Comparison of ENCODE assay signal across 9 cellular contexts in the genomic region with DNA sequence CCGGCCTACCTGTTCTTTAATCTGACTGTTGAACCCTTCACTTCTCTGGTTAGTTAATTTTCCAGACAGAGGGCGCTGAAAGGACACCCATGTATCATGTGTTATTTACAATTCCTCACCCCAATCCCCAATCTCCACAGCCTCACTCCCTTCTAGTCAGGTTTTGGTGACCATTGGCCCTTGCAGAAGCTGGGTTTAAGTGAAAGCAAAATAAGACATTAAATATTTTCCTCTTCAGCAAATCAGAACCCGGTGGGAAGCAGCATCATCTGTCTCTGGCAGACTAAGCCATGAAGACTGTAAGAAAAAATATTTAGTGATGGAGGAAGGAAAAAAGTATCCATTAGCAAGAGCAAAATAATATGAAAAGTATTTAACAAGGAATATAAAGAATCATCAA. TPM values are rescaled to one million over a fixed set of nuclear protein-coding genes. Genes with fewer than 3 reads are reported as not detected.
DNase-seq lines count a peak whose midpoint lies in the region; TF ChIP-seq lines count a peak whose summit lies in the region.
"Had no signal": no experiment of that assay in that cellular context is flagged by ENCODE, and none has a peak within 500 bp of the region (broad histone marks: within the 10 kb centered on the region; RNA-seq: fewer than 3 reads in every experiment).

No MANE protein-coding gene starts in this region.

- no peak overlapping the region for H2AFZ ChIP-seq in osteoblast (ENCODE audit: low read length)

- H3K9me3 ChIP-seq in osteoblast (ENCODE audit: low read depth, low read length) (no peaks in the 10 kb centered on the region), esophagus muscularis mucosa (no peaks in the 10 kb centered on the region)

- H3K4me1 ChIP-seq in osteoblast (ENCODE audit: insufficient read depth, low read length) = no peaks in the 10 kb centered on the region
- no peaks in the 10 kb centered on the region for H3K4me1 ChIP-seq in esophagus muscularis mucosa

- H3K27me3 ChIP-seq in brain microvascular endothelial cell (replicated peaks) = no peaks in the 10 kb centered on the region
- no peaks in the 10 kb centered on the region for H3K27me3 ChIP-seq in osteoblast (ENCODE audit: insufficient read depth, low read length)
- no peaks in the 10 kb centered on the region for H3K27me3 ChIP-seq in dorsolateral prefrontal cortex
- H3K27me3 ChIP-seq in esophagus muscularis mucosa = no peaks in the 10 kb centered on the region

- TF ChIP-seq POLR2A in esophagus muscularis mucosa (IDR thresholded peaks at IDR 0.05; ENCODE audit: low read depth) = no peak

- no peak overlapping the region for H3K27ac ChIP-seq in brain microvascular endothelial cell
- H3K27ac ChIP-seq in osteoblast (ENCODE audit: low read depth, low read length) = no peak overlapping the region
- no peak overlapping the region for H3K27ac ChIP-seq in dorsolateral prefrontal cortex
- no peak overlapping the region for H3K27ac ChIP-seq in esophagus muscularis mucosa (replicated peaks in 1 of 4)

- in situ Hi-C loops in GM13976 (cut with MboI; ENCODE audit: low sequenced_read_pairs, unreplicated experiment) = no loop called here
- in situ Hi-C loops in brain microvascular endothelial cell (cut with HindIII; ENCODE audit: low pct_ligation_motif_present, low sequenced_read_pairs) = no loop called here

- no peak for TF ChIP-seq EP300 in esophagus muscularis mucosa (IDR thresholded peaks at IDR 0.05)

- intact Hi-C loops in dorsolateral prefrontal cortex (cut with DNase I) = no loop called here
- intact Hi-C loops in esophagus muscularis mucosa (cut with DNase I) = no loop called here

- peak; percentile 37 for DNase-seq in GM13976 (ENCODE audit: low spot score)
- peak; percentile 13 for DNase-seq in HT-29 (ENCODE audit: low spot score)
- DNase-seq in brain microvascular endothelial cell = peak; percentile 21
- DNase-seq in osteoblast (ENCODE audit: insufficient read length, low spot score, missing footprints) = no peak
- no peak for DNase-seq in activated CD8-positive, alpha-beta memory T cell treated with anti-CD3 and anti-CD28 coated beads, Interleukin-2, amount 50 U/mL, for 48 hours
- DNase-seq in dorsolateral prefrontal cortex = no peak
- DNase-seq in esophagus muscularis mucosa (ENCODE audit: extremely low spot score) = no peak
- DNase-seq: HFFc6, T1000 had no signal

- no peaks in the 10 kb centered on the region for H4K20me1 ChIP-seq in osteoblast (ENCODE audit: insufficient read depth, low read length)

- H3K4me2 ChIP-seq in osteoblast (ENCODE audit: insufficient read depth, low read length) = peak overlapping the region; percentile 36

- TF ChIP-seq CTCF in GM13976 (IDR thresholded peaks at IDR 0.05; ENCODE audit: borderline replicate concordance, control extremely low read depth, extremely low read depth, insufficient read depth, missing control alignments) (no peak), brain microvascular endothelial cell (IDR thresholded peaks at IDR 0.05; ENCODE audit: low read depth, low read length, missing control alignments) (no peak), osteoblast (IDR thresholded peaks at IDR 0.05; ENCODE audit: extremely low read depth, low read depth, low read length) (no peak), dorsolateral prefrontal cortex (IDR thresholded peaks at IDR 0.05 in 54 of 56, conservative IDR thresholded peaks at IDR 0.05 in 2 of 56; ENCODE audit: low read depth in 1 of 56, partially characterized antibody in 56 of 56) (no peak), esophagus muscularis mucosa (IDR thresholded peaks at IDR 0.05) (no peak)

- WGBS in esophagus muscularis mucosa = 76% methylated on average over 3 of the region's 3 CpGs

- H3K4me3 ChIP-seq in brain microvascular endothelial cell (ENCODE audit: low read depth, low read length) (no peak overlapping the region), osteoblast (ENCODE audit: insufficient read depth, low read length) (no peak overlapping the region), dorsolateral prefrontal cortex (no peak overlapping the region), esophagus muscularis mucosa (no peak overlapping the region)

- H3K36me3 ChIP-seq in brain microvascular endothelial cell (replicated peaks) = no peaks in the 10 kb centered on the region
- no peaks in the 10 kb centered on the region for H3K36me3 ChIP-seq in osteoblast (ENCODE audit: insufficient read depth, low read length)
- no peaks in the 10 kb centered on the region for H3K36me3 ChIP-seq in esophagus muscularis mucosa

- no peaks in the 10 kb centered on the region for H3K79me2 ChIP-seq in osteoblast (ENCODE audit: insufficient read depth, low read length)

RNA-seq across cellular contexts. Expression of gene HLA-DQA1, which starts 9.4 kb away (rescaled TPM):
- total RNA-seq in HT-29 (2014; rRNA removed; shearing (Covaris generic)) = not detected in 2 replicates
- 0.29 TPM in 1 of 2 replicates, not detected in the other for total RNA-seq in osteoblast
- 10 to 100 TPM in 36 of 120 experiments, 1 to 10 TPM in 78, under 1 TPM in 4, not detected in 2; 0.47 to 30.3 (median 6.0) TPM for total RNA-seq in dorsolateral prefrontal cortex
- 1 to 10 TPM in 3 of 4 donors, under 1 TPM in 1; 0.97 to 8.4 (median 5.1) TPM for total RNA-seq in esophagus muscularis mucosa
- total RNA-seq: HFFc6 had no signal

RNA-seq across cellular contexts. Expression of gene HLA-DRB1, which starts 38.2 kb away (rescaled TPM):
- not detected in 2 replicates for total RNA-seq in HT-29 (2014; rRNA removed; shearing (Covaris generic))
- 1.1 and 19.7 TPM in 2 replicates for total RNA-seq in osteoblast
- total RNA-seq in dorsolateral prefrontal cortex = 100 to 1,000 TPM in 1 of 120 experiments, 10 to 100 TPM in 115, 1 to 10 TPM in 4; 6.3 to 132 (median 29.0) TPM
- 10 to 100 TPM; 28.2 to 93.2 (median 49.1) TPM for total RNA-seq in esophagus muscularis mucosa
- total RNA-seq: HFFc6 had no signal

RNA-seq across cellular contexts. Expression of gene HLA-DQB1, which starts 38.6 kb away (rescaled TPM):
- not detected in 2 replicates for total RNA-seq in HT-29 (2014; rRNA removed; shearing (Covaris generic))
- under 0.01 and 6.5 TPM in 2 replicates for total RNA-seq in osteoblast
- 10 to 100 TPM in 66 of 120 experiments, 1 to 10 TPM in 47, under 1 TPM in 7; 0.44 to 49.7 (median 12.7) TPM for total RNA-seq in dorsolateral prefrontal cortex
- 1 to 10 TPM in 2 of 4 donors, under 1 TPM in 1, not detected in 1; 0.71 to 5.8 (median 4.8) TPM for total RNA-seq in esophagus muscularis mucosa
- total RNA-seq: HFFc6 had no signal

Comparison
In these comparisons a context has a peak if more than half of its experiments do, and no peak if none do; other contexts are left out.
1. DNase-seq: peak in GM13976 (single experiment), HT-29 (single experiment) and brain microvascular endothelial cell (single experiment); none in osteoblast (single experiment), activated CD8-positive, alpha-beta memory T cell treated with anti-CD3 and anti-CD28 coated beads, Interleukin-2, amount 50 U/mL, for 48 hours (single experiment), dorsolateral prefrontal cortex (0 of 10) and esophagus muscularis mucosa (single experiment).